8 cellular contexts compared by ENCODE assay signal in the genomic region with DNA sequence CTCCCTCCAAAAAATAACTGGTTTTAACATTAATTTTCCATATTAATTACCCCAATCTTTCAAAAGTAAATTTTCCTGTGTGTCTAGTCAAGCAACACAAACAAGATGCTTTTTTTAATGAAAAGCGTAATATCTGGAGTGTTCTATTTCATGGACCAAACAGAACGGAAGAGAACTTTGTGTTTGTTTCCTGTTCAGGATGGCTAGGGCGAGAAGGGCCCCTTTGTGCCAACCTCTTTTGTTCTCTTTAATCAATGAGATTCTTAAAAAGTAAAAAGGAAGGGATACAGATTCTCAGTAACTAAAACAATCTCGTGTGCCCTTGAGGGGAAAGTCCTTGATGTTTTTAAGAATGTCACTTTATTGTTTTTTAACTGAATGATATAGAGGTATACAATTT. TPM values are rescaled to one million over a fixed set of nuclear protein-coding genes. Genes with fewer than 3 reads are reported as not detected.
A peak's percentile ranks its signal among the peaks of the same experiment; 100 is the strongest.
DNase-seq lines count a peak whose midpoint lies in the region; ATAC-seq and TF ChIP-seq lines count a peak whose summit lies in the region.

No MANE protein-coding gene starts in this region.

- WGBS in esophagus muscularis mucosa, result 32% methylated on average over 4 of the region's 4 CpGs

- H3K9ac ChIP-seq in OCI-LY1 (ENCODE audit: low read length) (no peak overlapping the region), skeletal muscle tissue (ENCODE audit: low read depth in 1 of 3, low read length in 3 of 3) (peak overlapping the region; percentile 25 to 84 (median 74))

- H3K36me3 ChIP-seq in OCI-LY1 (ENCODE audit: insufficient read depth, low read length) (peaks cover 85% of the 10 kb centered on the region), esophagus muscularis mucosa (peaks cover 54 to 79% (median 72%) of the 10 kb centered on the region in 4 donors), skeletal muscle tissue (ENCODE audit: control insufficient read depth in 3 of 3, insufficient read depth in 3 of 3, low read length in 3 of 3) (peaks cover 43 to 64% (median 57%) of the 10 kb centered on the region in 3 donors)

- peak overlapping the region; percentile 23 for H3K4me3 ChIP-seq in OCI-LY1 (ENCODE audit: low read depth, low read length, poor library complexity, severe bottlenecking)
- peak overlapping the region in 3 of 4 donors; percentile 12 to 36 (median 17) for H3K4me3 ChIP-seq in esophagus muscularis mucosa
- peak overlapping the region in 1 of 3 donors; percentile 54 for H3K4me3 ChIP-seq in skeletal muscle tissue (ENCODE audit: low read length in 3 of 3)

- H3K79me2 ChIP-seq in OCI-LY1 (ENCODE audit: insufficient read depth, low read length), result no peaks in the 10 kb centered on the region

- intact Hi-C loops in esophagus muscularis mucosa (cut with DNase I), result no loop called here

- peak overlapping the region; percentile 53 for H3K4me2 ChIP-seq in OCI-LY1 (ENCODE audit: low read length)

- no peak for TF ChIP-seq EP300 in esophagus muscularis mucosa (IDR thresholded peaks at IDR 0.05)

- H3K27ac ChIP-seq in OCI-LY1 (ENCODE audit: low read depth, low read length, poor library complexity, severe bottlenecking) (peak overlapping the region; percentile 98), esophagus muscularis mucosa (replicated peaks in 1 of 4) (peak overlapping the region; percentile 78 to 82 (median 80)), skeletal muscle tissue (ENCODE audit: low read depth, low read length) (peak overlapping the region; percentile 97)

- H3K9me3 ChIP-seq in OCI-LY1 (ENCODE audit: low read length) (no peaks in the 10 kb centered on the region), esophagus muscularis mucosa (no peaks in the 10 kb centered on the region), skeletal muscle tissue (ENCODE audit: control insufficient read depth in 3 of 3, low read length in 3 of 3) (no peaks in the 10 kb centered on the region)

- peak; percentile 8 for ATAC-seq in GM19463 (IDR thresholded peaks at IDR 0.05; ENCODE audit: unreplicated experiment)
- ATAC-seq in HG02588 (IDR thresholded peaks at IDR 0.05; ENCODE audit: unreplicated experiment), result no peak

- H3K27me3 ChIP-seq in OCI-LY1 (ENCODE audit: insufficient read depth, low read length), result no peaks in the 10 kb centered on the region
- no peaks in the 10 kb centered on the region for H3K27me3 ChIP-seq in esophagus muscularis mucosa
- H3K27me3 ChIP-seq in skeletal muscle tissue (ENCODE audit: control insufficient read depth in 3 of 3, insufficient read depth in 3 of 3, low read length in 3 of 3), result no peaks in the 10 kb centered on the region

- H3F3A ChIP-seq in OCI-LY1 (ENCODE audit: insufficient read depth, low read length), result peaks cover 19% of the 10 kb centered on the region; the same call in 1 of the 2 replicates

- TF ChIP-seq POLR2A in esophagus muscularis mucosa (IDR thresholded peaks at IDR 0.05; ENCODE audit: low read depth), result no peak

- H3K9me2 ChIP-seq in OCI-LY1 (ENCODE audit: low read depth, low read length), result no peaks in the 10 kb centered on the region

- H3K4me1 ChIP-seq in OCI-LY1 (ENCODE audit: insufficient read depth, low read length, severe bottlenecking), result peaks cover 39% of the 10 kb centered on the region
- H3K4me1 ChIP-seq in esophagus muscularis mucosa, result peaks cover 46 to 60% (median 52%) of the 10 kb centered on the region in 4 donors
- peaks cover 34 to 45% (median 37%) of the 10 kb centered on the region in 3 donors for H3K4me1 ChIP-seq in skeletal muscle tissue (ENCODE audit: control insufficient read depth in 3 of 3, insufficient read depth in 3 of 3, low read length in 3 of 3)

- no peak overlapping the region for H2AFZ ChIP-seq in OCI-LY1 (ENCODE audit: low read length)

- TF ChIP-seq CTCF in OCI-LY1 (IDR thresholded peaks at IDR 0.05; ENCODE audit: low read length) (no peak), esophagus muscularis mucosa (IDR thresholded peaks at IDR 0.05) (no peak)

- no peaks in the 10 kb centered on the region for H4K20me1 ChIP-seq in OCI-LY1 (ENCODE audit: insufficient read depth, low read length)

- DNase-seq in esophagus muscularis mucosa (ENCODE audit: extremely low spot score) (no peak), retina (no peak), DMS79 treated with DMSO at 0.1 percent for 48 hours (lab: John Stamatoyannopoulos, UW) (no peak), epidermal melanocyte (ENCODE audit: insufficient read length, low spot score) (no peak)

RNA-seq across cellular contexts. Expression of gene GNAS, which starts 55.7 kb away (rescaled TPM):
- total RNA-seq in esophagus muscularis mucosa (100 to 1,000 TPM; 679 to 875 (median 782) TPM), skeletal muscle tissue (820 TPM)

RNA-seq across cellular contexts. Expression of gene GNAS-AS1, which starts 57.5 kb away (rescaled TPM):
- total RNA-seq in esophagus muscularis mucosa (under 1 TPM in 3 of 4 donors, not detected in 1; 0.13 to 0.42 (median 0.23) TPM), skeletal muscle tissue (1.0 TPM)
